10 cellular contexts compared by ENCODE assay signal in genomic region chr15:71011503-71012155, GRCh38.
DNase-seq lines count a peak whose midpoint lies in the region; ATAC-seq and TF ChIP-seq lines count a peak whose summit lies in the region.
"Had no signal": no experiment of that assay in that cellular context is flagged by ENCODE, and none has a peak within 500 bp of the region (broad histone marks: within the 10 kb centered on the region; RNA-seq: fewer than 3 reads in every experiment).

No MANE protein-coding gene starts in this region.

- no peaks in the 10 kb centered on the region for H3K36me3 Mint-ChIP-seq in endothelial cell (ENCODE audit: low read depth, unreplicated experiment)
- H3K36me3 Mint-ChIP-seq: activated naive CD8-positive, alpha-beta T cell had no signal

- no peak overlapping the region for H4K8ac ChIP-seq in neuronal stem cell (ENCODE audit: low read depth, low read length)

- no peak overlapping the region for H3K4me2 ChIP-seq in neuronal stem cell (ENCODE audit: insufficient read depth, low read length, poor library complexity, severe bottlenecking)

- H3K4me3 ChIP-seq in neuronal stem cell (ENCODE audit: low read length in 2 of 2): no peak overlapping the region

- no peak overlapping the region for H2BK120ac ChIP-seq in neuronal stem cell (ENCODE audit: low read depth, low read length)

- TF ChIP-seq CTCF in endothelial cell (IDR thresholded peaks at IDR 0.05; ENCODE audit: unreplicated experiment): peak; percentile 84

- no peaks in the 10 kb centered on the region for H3K4me1 ChIP-seq in neuronal stem cell (ENCODE audit: control insufficient read depth in 2 of 2, insufficient read depth in 1 of 2, low read depth in 1 of 2, low read length in 2 of 2)

- no peak overlapping the region for H2BK15ac ChIP-seq in neuronal stem cell (ENCODE audit: low read length)

- H4K91ac ChIP-seq in neuronal stem cell (ENCODE audit: low read depth, low read length, poor library complexity): no peak overlapping the region

- no peaks in the 10 kb centered on the region for H3K4me1 Mint-ChIP-seq in endothelial cell (ENCODE audit: unreplicated experiment)

- no CpG with 5 or more reads among the region's 1 CpG for WGBS in neuronal stem cell (ENCODE audit: extremely low coverage in 2 of 2, insufficient read length in 2 of 2, insufficient replicate concordance in 1 of 2), 2 donors

- no peak overlapping the region for H3K23ac ChIP-seq in neuronal stem cell (ENCODE audit: low read depth, low read length, poor library complexity)

- H2BK12ac ChIP-seq in neuronal stem cell (ENCODE audit: low read length): no peak overlapping the region

- no peak overlapping the region for H3K9ac ChIP-seq in neuronal stem cell (ENCODE audit: low read depth, low read length, poor library complexity)

- H3K27ac ChIP-seq in neuronal stem cell (replicated peaks; ENCODE audit: low read length): no peak overlapping the region

- H3K27ac Mint-ChIP-seq in endothelial cell (ENCODE audit: unreplicated experiment): no peak overlapping the region
- H3K27ac Mint-ChIP-seq: activated naive CD8-positive, alpha-beta T cell; stimulated activated naive CD8-positive, alpha-beta T cell treated with anti-CD3 and anti-CD28 coated beads, Interleukin-15, Interleukin-2, amounts not matched to agents 100 ng/mL and 50 ng/mL, for 24 hours had no signal

- H3K4me3 Mint-ChIP-seq in endothelial cell (ENCODE audit: unreplicated experiment): no peak overlapping the region
- H3K4me3 Mint-ChIP-seq: activated naive CD8-positive, alpha-beta T cell; stimulated activated naive CD8-positive, alpha-beta T cell treated with anti-CD3 and anti-CD28 coated beads, Interleukin-15, Interleukin-2, amounts not matched to agents 100 ng/mL and 50 ng/mL, for 24 hours had no signal

- H3K9me3 ChIP-seq in neuronal stem cell (replicated peaks in 1 of 2; ENCODE audit: control insufficient read depth in 2 of 2, insufficient read depth in 1 of 2, low read depth in 1 of 2, low read length in 2 of 2): no peaks in the 10 kb centered on the region

- H3K18ac ChIP-seq in neuronal stem cell (ENCODE audit: low read length): no peak overlapping the region

- H3K14ac ChIP-seq in neuronal stem cell (ENCODE audit: low read length): no peak overlapping the region

- H3K4ac ChIP-seq in neuronal stem cell (ENCODE audit: low read length): no peak overlapping the region

- H3K27me3 ChIP-seq in neuronal stem cell (ENCODE audit: control insufficient read depth in 3 of 3, insufficient read depth in 3 of 3, low read depth in 1 of 3, low read length in 3 of 3): no peaks in the 10 kb centered on the region

- ATAC-seq in GM21825 (IDR thresholded peaks at IDR 0.05; ENCODE audit: unreplicated experiment) (no peak), HG02852 (IDR thresholded peaks at IDR 0.05; ENCODE audit: unreplicated experiment) (no peak)

- DNase-seq in NCI-H1417 (lab: John Stamatoyannopoulos, UW) (peak in 2 of 3 experiments; percentile 13 to 67), NCI-H1417 treated with DMSO at 0.1 percent for 48 hours (lab: John Stamatoyannopoulos, UW) (no peak), NCI-H69 (lab: John Stamatoyannopoulos, UW) (peak; percentile 33), endothelial cell (ENCODE audit: low spot score) (peak; percentile 8), neuronal stem cell (ENCODE audit: low spot score) (peak; percentile 14), hippocampal formation (lab: John Stamatoyannopoulos, UW) (no peak)

- H3K36me3 ChIP-seq in neuronal stem cell (replicated peaks in 1 of 2; ENCODE audit: control insufficient read depth in 2 of 2, insufficient read depth in 2 of 2, low read length in 2 of 2): peaks cover 0 to 3% of the 10 kb centered on the region in 2 donors

- no peak overlapping the region for H2BK5ac ChIP-seq in neuronal stem cell (ENCODE audit: low read length)

- H3K9me3 Mint-ChIP-seq in endothelial cell (ENCODE audit: unreplicated experiment): no peaks in the 10 kb centered on the region
- H3K9me3 Mint-ChIP-seq: stimulated activated naive CD8-positive, alpha-beta T cell treated with anti-CD3 and anti-CD28 coated beads, Interleukin-15, Interleukin-2, amounts not matched to agents 100 ng/mL and 50 ng/mL, for 24 hours had no signal

- H3K79me1 ChIP-seq in neuronal stem cell (ENCODE audit: low read depth, low read length): peaks cover 2% of the 10 kb centered on the region

- no peak overlapping the region for H2AFZ ChIP-seq in neuronal stem cell (ENCODE audit: low read length)

- H2AK5ac ChIP-seq in neuronal stem cell (ENCODE audit: low read depth, low read length): no peak overlapping the region

- no peaks in the 10 kb centered on the region for H3K27me3 Mint-ChIP-seq in endothelial cell (ENCODE audit: unreplicated experiment)

Comparison
In these comparisons a context has a peak if more than half of its experiments do, and no peak if none do; other contexts are left out.
1. DNase-seq: peak in NCI-H1417 (2 of 3), NCI-H69 (single experiment), endothelial cell (single experiment) and neuronal stem cell (single experiment); none in NCI-H1417 treated with DMSO at 0.1 percent for 48 hours (single experiment) and hippocampal formation (0 of 2).